ENCODE assay signal across 9 cellular contexts in genomic region chr20:35269055-35269781, GRCh38. TPM values are rescaled to one million over a fixed set of nuclear protein-coding genes. Genes with fewer than 3 reads are reported as not detected.
DNase-seq lines count a peak whose midpoint lies in the region; ATAC-seq and TF ChIP-seq lines count a peak whose summit lies in the region.
"Had no signal": no experiment of that assay in that cellular context is flagged by ENCODE, and none has a peak within 500 bp of the region (broad histone marks: within the 10 kb centered on the region; RNA-seq: fewer than 3 reads in every experiment).

No MANE protein-coding gene starts in this region.

- no peak overlapping the region for H3K4me3 ChIP-seq in CD8-positive, alpha-beta memory T cell (ENCODE audit: low read length)
- no peak overlapping the region for H3K4me3 ChIP-seq in HEK293 (ENCODE audit: low read depth, low read length)
- H3K4me3 ChIP-seq in ovary, result no peak overlapping the region

- no peak for TF ChIP-seq EP300 in ovary (IDR thresholded peaks at IDR 0.05)

- no peak overlapping the region for H3K27ac ChIP-seq in CD8-positive, alpha-beta memory T cell (ENCODE audit: low read depth, low read length)
- H3K27ac ChIP-seq in HEK293 (ENCODE audit: extremely low read depth, low read depth, low read length) (no peak overlapping the region), ovary (no peak overlapping the region)

- H3K27me3 ChIP-seq in CD8-positive, alpha-beta memory T cell (ENCODE audit: insufficient read depth, low read length, poor library complexity, severe bottlenecking), result no peaks in the 10 kb centered on the region
- no peaks in the 10 kb centered on the region for H3K27me3 ChIP-seq in ovary

- DNase-seq in CD8-positive, alpha-beta memory T cell, result peak; percentile 22 to 64 (median 35)
- DNase-seq in OCI-M2 (lab: John Stamatoyannopoulos, UW; ENCODE audit: unreplicated experiment), result peak; percentile 57
- DNase-seq in activated naive CD4-positive, alpha-beta T cell treated with anti-CD3 and anti-CD28 coated beads for 36 hours, result peak; percentile 64
- DNase-seq in glomerular visceral epithelial cell (ENCODE audit: extremely low spot score), result peak; percentile 81
- peak in 4 of 5 donors; percentile 54 to 76 (median 58) for DNase-seq in ovary
- no peak for DNase-seq in putamen (ENCODE audit: low spot score)

- no peak for TF ChIP-seq POLR2A in ovary (IDR thresholded peaks at IDR 0.05)

- no peaks in the 10 kb centered on the region for H3K27me3 Mint-ChIP-seq in CD8-positive, alpha-beta memory T cell
- no peaks in the 10 kb centered on the region for H3K27me3 Mint-ChIP-seq in activated naive CD4-positive, alpha-beta T cell treated with anti-CD3 and anti-CD28 coated beads for 36 hours (ENCODE audit: low read depth)

- peaks cover 9 to 65% (median 18%) of the 10 kb centered on the region in 3 donors for H3K36me3 Mint-ChIP-seq in CD8-positive, alpha-beta memory T cell
- peaks cover 3% of the 10 kb centered on the region for H3K36me3 Mint-ChIP-seq in activated naive CD4-positive, alpha-beta T cell treated with anti-CD3 and anti-CD28 coated beads for 36 hours (ENCODE audit: low read depth)

- H3K4me1 ChIP-seq in CD8-positive, alpha-beta memory T cell (ENCODE audit: insufficient read depth, low read length), result no peaks in the 10 kb centered on the region
- H3K4me1 ChIP-seq in HEK293 (ENCODE audit: control insufficient read depth, insufficient read depth, low read length) (no peaks in the 10 kb centered on the region), ovary (ENCODE audit: insufficient read depth) (no peaks in the 10 kb centered on the region)

- no peaks in the 10 kb centered on the region for H3K9me3 Mint-ChIP-seq in CD8-positive, alpha-beta memory T cell
- H3K9me3 Mint-ChIP-seq in activated naive CD4-positive, alpha-beta T cell treated with anti-CD3 and anti-CD28 coated beads for 36 hours, result no peaks in the 10 kb centered on the region

- peaks cover 5 to 20% (median 19%) of the 10 kb centered on the region in 3 donors for H3K4me1 Mint-ChIP-seq in CD8-positive, alpha-beta memory T cell
- H3K4me1 Mint-ChIP-seq in activated naive CD4-positive, alpha-beta T cell treated with anti-CD3 and anti-CD28 coated beads for 36 hours (ENCODE audit: low read depth), result no peaks in the 10 kb centered on the region

- H3K36me3 ChIP-seq in CD8-positive, alpha-beta memory T cell (ENCODE audit: insufficient read depth, low read length), result peaks cover 4% of the 10 kb centered on the region
- H3K36me3 ChIP-seq in HEK293 (ENCODE audit: control insufficient read depth in 2 of 2, insufficient read depth in 1 of 2, low read length in 2 of 2), result no peaks in the 10 kb centered on the region
- H3K36me3 ChIP-seq in ovary, result no peaks in the 10 kb centered on the region

- H3K9me3 ChIP-seq in CD8-positive, alpha-beta memory T cell (ENCODE audit: low read length), result no peaks in the 10 kb centered on the region
- no peaks in the 10 kb centered on the region for H3K9me3 ChIP-seq in HEK293 (ENCODE audit: control insufficient read depth, insufficient read depth, low read depth, low read length)
- no peaks in the 10 kb centered on the region for H3K9me3 ChIP-seq in ovary

- TF ChIP-seq CTCF in HEK293 (tag by site-specific recombination; IDR thresholded peaks at IDR 0.05) (peak; percentile 87), ovary (IDR thresholded peaks at IDR 0.05) (peak in 1 of 3 donors; percentile 21)

- peak overlapping the region in 7 of 8 donors; percentile 12 to 93 (median 57) for H3K27ac Mint-ChIP-seq in CD8-positive, alpha-beta memory T cell
- H3K27ac Mint-ChIP-seq in activated naive CD4-positive, alpha-beta T cell treated with anti-CD3 and anti-CD28 coated beads for 36 hours, result no peak overlapping the region

- intact Hi-C loops in activated naive CD4-positive, alpha-beta T cell treated with anti-CD3 and anti-CD28 coated beads for 36 hours (cut with micrococcal nuclease), result loop anchor here (1.0 kb wide), 1 partner anchor 124 kb away; no protein-coding TSS in a partner anchor
- intact Hi-C loops in ovary (cut with DNase I), result no loop called here

- 49 to 62% (median 55%) methylated on average over 14 of the region's 14 CpGs for WGBS in ovary, 3 donors

- no peak for ATAC-seq in GM19351 (IDR thresholded peaks at IDR 0.05; ENCODE audit: unreplicated experiment)

- peak overlapping the region in 1 of 7 donors; percentile 14 for H3K4me3 Mint-ChIP-seq in CD8-positive, alpha-beta memory T cell
- H3K4me3 Mint-ChIP-seq in activated naive CD4-positive, alpha-beta T cell treated with anti-CD3 and anti-CD28 coated beads for 36 hours, result no peak overlapping the region

- POLR2A ChIA-PET in CD8-positive, alpha-beta memory T cell (lab: Charles Lee), result interaction anchor here (0.6 kb wide), 1 partner anchor 9 kb away, joined by 3 read pairs; the partner anchor contains the start of gene MMP24OS
- POLR2A ChIA-PET in HEK293 (lab: Yijun Ruan, JAX), result interaction anchor here (0.5 to 1.9 kb wide), 3 partner anchors 122 to 280 kb away, joined by 3 to 8 read pairs (median 4); partner anchors contain the start of gene EDEM2

- CTCF ChIA-PET in CD8-positive, alpha-beta memory T cell (lab: Charles Lee), result interaction anchor here (0.6 to 2.9 kb wide), 13 partner anchors 9 to 173 kb away, joined by 3 to 18 read pairs (median 3); partner anchors contain the start of genes EDEM2 and MMP24OS
- CTCF ChIA-PET in HEK293 (lab: Yijun Ruan, JAX), result interaction anchor here (0.6 to 11.4 kb wide), 29 partner anchors 8 to 436 kb away, joined by 3 to 150 read pairs (median 4); partner anchors contain the start of genes EDEM2, GDF5 and MMP24OS
- CTCF ChIA-PET in activated naive CD4-positive, alpha-beta T cell treated with anti-CD3 and anti-CD28 coated beads for 36 hours (lab: Charles Lee), result interaction anchor here (0.6 to 2.1 kb wide), 10 partner anchors 9 to 533 kb away, joined by 3 to 9 read pairs (median 6); partner anchors contain the start of gene EDEM2

TF ChIP-seq in HEK293, 187 proteins besides CTCF, POLR2A, EP300 and RAD21 (continues in another document):
- TF ChIP-seq ZNF561 (tag by site-specific recombination; IDR thresholded peaks at IDR 0.05; ENCODE audit: borderline replicate concordance) (0 out of 2 replicates have a peak, but pooled peaks have one; percentile 23), ZNF211 (tag by site-specific recombination; IDR thresholded peaks at IDR 0.05; ENCODE audit: low read depth) (no peak), KLF8 (tag by site-specific recombination; IDR thresholded peaks at IDR 0.05) (0 out of 2 replicates have a peak, but pooled peaks have one; percentile 25), ZBTB26 (tag by site-specific recombination; optimal IDR thresholded peaks at IDR 0.05) (peak; percentile 22), ZSCAN30 (tag by site-specific recombination; IDR thresholded peaks at IDR 0.05) (0 out of 2 replicates have a peak, but pooled peaks have one; percentile 23), GLIS1 (tag by site-specific recombination; IDR thresholded peaks at IDR 0.05) (peak; percentile 38; the same call in 1 of the 2 replicates), ZNF654 (tag by site-specific recombination; IDR thresholded peaks at IDR 0.05; ENCODE audit: low read depth) (peak; percentile 86), ZNF560 (tag by site-specific recombination; IDR thresholded peaks at IDR 0.05; ENCODE audit: borderline replicate concordance) (no peak)

RNA-seq across cellular contexts. Expression of gene MMP24OS, which starts 8.7 kb away (rescaled TPM):
- total RNA-seq in CD8-positive, alpha-beta memory T cell, result 10 to 100 TPM; 36.5 to 36.6 TPM
- polyA plus RNA-seq in CD8-positive, alpha-beta memory T cell, result 14.0 TPM
- 10 to 100 TPM; 26.4 to 29.2 TPM for total RNA-seq in activated naive CD4-positive, alpha-beta T cell treated with anti-CD3 and anti-CD28 coated beads for 36 hours
- total RNA-seq in ovary, result 10 to 100 TPM; 22.9 to 77.7 (median 65.8) TPM
- polyA plus RNA-seq in ovary, result 10 to 100 TPM; 20.5 to 42.4 TPM

RNA-seq across cellular contexts. Expression of gene EIF6, which starts 15.4 kb away (rescaled TPM):
- 100 to 1,000 TPM; 204 to 207 TPM for total RNA-seq in CD8-positive, alpha-beta memory T cell
- 171 TPM for polyA plus RNA-seq in CD8-positive, alpha-beta memory T cell
- 10 to 100 TPM; 93.0 to 94.7 TPM for total RNA-seq in activated naive CD4-positive, alpha-beta T cell treated with anti-CD3 and anti-CD28 coated beads for 36 hours
- 10 to 100 TPM; 36.6 to 93.1 (median 69.8) TPM for total RNA-seq in ovary
- 10 to 100 TPM; 43.3 to 88.4 TPM for polyA plus RNA-seq in ovary

RNA-seq across cellular contexts. Expression of gene FAM83C, which starts 23.0 kb away (rescaled TPM):
- not detected for total RNA-seq in CD8-positive, alpha-beta memory T cell
- not detected for polyA plus RNA-seq in CD8-positive, alpha-beta memory T cell
- total RNA-seq in activated naive CD4-positive, alpha-beta T cell treated with anti-CD3 and anti-CD28 coated beads for 36 hours, result not detected
- not detected for total RNA-seq in ovary
- polyA plus RNA-seq in ovary, result not detected
- total RNA-seq: T-helper 1 cell treated with Interleukin-12 subunit alpha and Interleukin-12 subunit beta and Interleukin-4 antibody, amounts not matched to agents 30 ng/mL and 1 ng/mL, for 36 hours had no signal

RNA-seq across cellular contexts. Expression of gene MMP24, which starts 42.7 kb away (rescaled TPM):
- total RNA-seq in CD8-positive, alpha-beta memory T cell, result under 1 TPM in 1 of 2 experiments, not detected in 1; 0.07 TPM
- 0.18 TPM for polyA plus RNA-seq in CD8-positive, alpha-beta memory T cell
- total RNA-seq in activated naive CD4-positive, alpha-beta T cell treated with anti-CD3 and anti-CD28 coated beads for 36 hours, result not detected
- total RNA-seq in ovary, result 10 to 100 TPM in 1 of 7 donors, 1 to 10 TPM in 2, under 1 TPM in 4; 0.20 to 10.8 (median 0.67) TPM
- polyA plus RNA-seq in ovary, result under 1 TPM; 0.55 to 0.81 TPM
